In the genomic region with DNA sequence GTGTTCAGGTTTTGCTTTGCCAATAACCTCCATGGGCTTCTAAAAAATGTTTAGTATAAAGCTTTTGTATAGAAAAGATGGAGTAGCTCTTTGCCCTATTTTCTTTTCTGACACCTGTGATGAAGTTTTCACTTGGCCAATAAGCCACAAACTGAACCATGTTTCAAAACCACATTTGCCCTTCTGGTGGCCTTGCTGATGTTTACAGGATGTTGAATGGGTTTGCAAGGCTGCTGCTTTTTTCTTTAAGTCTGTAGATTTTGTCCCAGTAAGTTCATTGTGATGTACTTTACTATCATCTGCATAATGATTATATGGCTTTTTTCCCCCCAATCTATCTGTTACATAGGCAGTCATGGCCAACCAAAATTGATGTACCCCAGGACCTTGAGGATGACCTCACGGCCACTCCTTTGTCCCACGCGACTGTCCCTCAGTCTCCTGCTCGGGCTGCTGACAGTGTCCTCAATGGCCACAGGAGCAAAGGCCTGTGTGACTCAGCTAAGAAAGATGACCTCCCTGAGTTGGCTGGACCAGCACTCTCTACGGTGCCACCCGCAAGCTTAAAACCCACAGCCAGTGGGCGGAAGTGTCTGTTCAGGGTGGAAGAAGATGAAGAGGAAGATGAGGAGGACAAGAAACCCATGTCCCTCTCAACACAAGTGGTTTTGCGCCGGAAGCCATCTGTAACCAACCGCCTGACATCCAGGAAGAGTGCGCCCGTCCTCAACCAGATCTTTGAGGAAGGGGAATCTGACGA, we compare ENCODE assay signal across 15 cellular contexts.
DNase-seq lines count a peak whose midpoint lies in the region; ATAC-seq and TF ChIP-seq lines count a peak whose summit lies in the region.
"Had no signal": no experiment of that assay in that cellular context is flagged by ENCODE, and none has a peak within 500 bp of the region (broad histone marks: within the 10 kb centered on the region; RNA-seq: fewer than 3 reads in every experiment).

No MANE protein-coding gene starts in this region.

- peak; percentile 41 for DNase-seq in NK-92 treated with Interleukin-12 subunit alpha and Interleukin-12 subunit beta, amount 100 ng/mL, for 24 hours (lab: John Stamatoyannopoulos, UW)
- DNase-seq in NK-92 (lab: John Stamatoyannopoulos, UW; ENCODE audit: unreplicated experiment) (no peak), T-cell (peak in 32 of 34 experiments; percentile 12 to 81 (median 50)), endothelial cell (ENCODE audit: low spot score) (no peak), NCI-H748 (lab: John Stamatoyannopoulos, UW; ENCODE audit: unreplicated experiment) (no peak)
- DNase-seq in central memory CD8-positive, alpha-beta T cell (ENCODE audit: low spot score in 2 of 2) = peak in 1 of 2 donors; percentile 69
- DNase-seq in stimulated activated CD8-positive, alpha-beta memory T cell treated with anti-CD3 and anti-CD28 coated beads, Interleukin-12 subunit alpha, Interleukin-12 subunit beta, amount 100 ng/mL, for 4 hours (ENCODE audit: low read depth) = peak; percentile 10
- DNase-seq: 8988T, foreskin fibroblast, islet precursor cell, NCI-H2029 treated with DMSO at 0.1 percent for 48 hours, WERI-Rb-1 had no signal

- H3K27me3 Mint-ChIP-seq in T-cell = no peaks in the 10 kb centered on the region
- no peaks in the 10 kb centered on the region for H3K27me3 Mint-ChIP-seq in central memory CD8-positive, alpha-beta T cell
- H3K27me3 Mint-ChIP-seq in endothelial cell (ENCODE audit: unreplicated experiment) = peaks cover 10% of the 10 kb centered on the region
- H3K27me3 Mint-ChIP-seq: dendritic cell treated with granulocyte-macrophage colony-stimulating factor and Interleukin-4, amounts not matched to agents 40 ng/mL and 50 ng/mL, for 4 days; type B pancreatic cell had no signal

- H3K27ac Mint-ChIP-seq in T-cell (peak overlapping the region; percentile 91 to 92), endothelial cell (ENCODE audit: unreplicated experiment) (no peak overlapping the region)
- H3K27ac Mint-ChIP-seq in central memory CD8-positive, alpha-beta T cell (ENCODE audit: low read depth) = peak overlapping the region; percentile 95
- H3K27ac Mint-ChIP-seq: dendritic cell treated with granulocyte-macrophage colony-stimulating factor and Interleukin-4, amounts not matched to agents 40 ng/mL and 50 ng/mL, for 4 days; type B pancreatic cell had no signal

- CTCF ChIA-PET in T-cell (lab: Charles Lee) = interaction anchor here (0.6 to 2.7 kb wide), 15 partner anchors 10 to 190 kb away, joined by 3 to 8 read pairs (median 4); partner anchors contain the start of gene SNRK (in 1 of the 2)

- TF ChIP-seq CTCF in endothelial cell (IDR thresholded peaks at IDR 0.05; ENCODE audit: unreplicated experiment) = no peak

- H3K9me3 Mint-ChIP-seq in T-cell = peaks cover 7 to 13% (median 11%) of the 10 kb centered on the region in 3 donors
- H3K9me3 Mint-ChIP-seq in central memory CD8-positive, alpha-beta T cell = peaks cover 9% of the 10 kb centered on the region
- no peaks in the 10 kb centered on the region for H3K9me3 Mint-ChIP-seq in endothelial cell (ENCODE audit: unreplicated experiment)

- ATAC-seq in T-cell (replicated peaks in 1 of 4) = peak; percentile 79 to 83 (median 81)
- ATAC-seq in central memory CD8-positive, alpha-beta T cell (replicated peaks; ENCODE audit: extremely low read depth, poor library complexity, severe bottlenecking) = peak; percentile 91
- ATAC-seq in HG02938 (IDR thresholded peaks at IDR 0.05; ENCODE audit: unreplicated experiment) = no peak

- H3K36me3 Mint-ChIP-seq in T-cell = peaks cover 87% of the 10 kb centered on the region
- peaks cover 68% of the 10 kb centered on the region for H3K36me3 Mint-ChIP-seq in central memory CD8-positive, alpha-beta T cell (ENCODE audit: insufficient read depth)
- peaks cover 84% of the 10 kb centered on the region for H3K36me3 Mint-ChIP-seq in endothelial cell (ENCODE audit: low read depth, unreplicated experiment)

- peaks cover 72 to 80% (median 73%) of the 10 kb centered on the region in 3 donors for H3K4me1 Mint-ChIP-seq in T-cell
- peaks cover 67% of the 10 kb centered on the region for H3K4me1 Mint-ChIP-seq in central memory CD8-positive, alpha-beta T cell
- peaks cover 24% of the 10 kb centered on the region for H3K4me1 Mint-ChIP-seq in endothelial cell (ENCODE audit: unreplicated experiment)

- H3K4me3 Mint-ChIP-seq in T-cell (peak overlapping the region; percentile 51 to 73 (median 56)), endothelial cell (ENCODE audit: unreplicated experiment) (no peak overlapping the region)
- H3K4me3 Mint-ChIP-seq in central memory CD8-positive, alpha-beta T cell = peak overlapping the region; percentile 71
- H3K4me3 Mint-ChIP-seq: dendritic cell treated with granulocyte-macrophage colony-stimulating factor and Interleukin-4, amounts not matched to agents 40 ng/mL and 50 ng/mL, for 4 days; type B pancreatic cell had no signal

- POLR2A ChIA-PET in T-cell (lab: Charles Lee) = interaction anchor here (0.6 to 1.7 kb wide), 7 partner anchors 9 to 60 kb away, joined by 3 to 10 read pairs (median 3); no protein-coding TSS in a partner anchor

Comparison
In these comparisons a context has a peak if more than half of its experiments do, and no peak if none do; other contexts are left out.
1. DNase-seq: peak in NK-92 treated with Interleukin-12 subunit alpha and Interleukin-12 subunit beta, amount 100 ng/mL, for 24 hours (single experiment), T-cell (32 of 34) and stimulated activated CD8-positive, alpha-beta memory T cell treated with anti-CD3 and anti-CD28 coated beads, Interleukin-12 subunit alpha, Interleukin-12 subunit beta, amount 100 ng/mL, for 4 hours (single experiment); none in NK-92 (single experiment), endothelial cell (single experiment) and NCI-H748 (single experiment).